ENCODE assay signal across 1 cellular context in the genomic region with DNA sequence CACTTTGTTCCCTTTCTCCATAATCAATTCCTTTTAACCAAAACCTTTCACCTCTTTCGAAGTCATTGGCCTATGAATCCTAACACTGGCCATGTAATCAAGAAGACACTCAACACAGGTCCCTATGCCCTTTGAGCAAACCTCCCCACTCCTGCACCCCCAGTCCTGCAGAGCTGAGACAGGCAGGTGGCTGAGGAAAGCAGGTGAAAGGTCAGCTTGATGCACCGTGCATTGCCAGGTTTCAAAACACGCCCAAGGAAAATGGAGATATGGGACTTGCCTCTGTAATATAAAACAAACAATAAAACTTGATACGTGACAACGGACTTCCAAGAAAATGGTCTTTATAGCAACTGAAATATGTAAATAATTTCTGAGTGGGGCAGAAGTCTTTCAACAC.
TF ChIP-seq lines count a peak whose summit lies in the region.

No MANE protein-coding gene starts in this region.

TF ChIP-seq in SK-N-SH, 30 proteins besides CTCF, POLR2A, EP300 and RAD21 (continued from another document):
- TF ChIP-seq, protein P1, sequence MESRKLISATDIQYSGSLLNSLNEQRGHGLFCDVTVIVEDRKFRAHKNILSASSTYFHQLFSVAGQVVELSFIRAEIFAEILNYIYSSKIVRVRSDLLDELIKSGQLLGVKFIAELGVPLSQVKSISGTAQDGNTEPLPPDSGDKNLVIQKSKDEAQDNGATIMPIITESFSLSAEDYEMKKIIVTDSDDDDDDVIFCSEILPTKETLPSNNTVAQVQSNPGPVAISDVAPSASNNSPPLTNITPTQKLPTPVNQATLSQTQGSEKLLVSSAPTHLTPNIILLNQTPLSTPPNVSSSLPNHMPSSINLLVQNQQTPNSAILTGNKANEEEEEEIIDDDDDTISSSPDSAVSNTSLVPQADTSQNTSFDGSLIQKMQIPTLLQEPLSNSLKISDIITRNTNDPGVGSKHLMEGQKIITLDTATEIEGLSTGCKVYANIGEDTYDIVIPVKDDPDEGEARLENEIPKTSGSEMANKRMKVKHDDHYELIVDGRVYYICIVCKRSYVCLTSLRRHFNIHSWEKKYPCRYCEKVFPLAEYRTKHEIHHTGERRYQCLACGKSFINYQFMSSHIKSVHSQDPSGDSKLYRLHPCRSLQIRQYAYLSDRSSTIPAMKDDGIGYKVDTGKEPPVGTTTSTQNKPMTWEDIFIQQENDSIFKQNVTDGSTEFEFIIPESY (IDR thresholded peaks at IDR 0.05; ENCODE audit: borderline replicate concordance, low read depth) = no peak
- TF ChIP-seq EZH2phosphoT487 (IDR thresholded peaks at IDR 0.05; ENCODE audit: borderline replicate concordance, low read depth) (no peak), SIN3A (IDR thresholded peaks at IDR 0.05; ENCODE audit: borderline replicate concordance, low read depth, low read length) (no peak), TEAD4 (IDR thresholded peaks at IDR 0.05; ENCODE audit: borderline replicate concordance, insufficient read depth) (no peak), FOXJ3 (CRISPR knock-in tag; IDR thresholded peaks at IDR 0.05) (no peak), POLR2AphosphoS5 (IDR thresholded peaks at IDR 0.05; ENCODE audit: low read depth, low read length) (no peak), JUND (IDR thresholded peaks at IDR 0.05) (no peak), GATA2 (CRISPR knock-in tag; IDR thresholded peaks at IDR 0.05) (no peak), GABPA (IDR thresholded peaks at IDR 0.05; ENCODE audit: low read depth) (no peak)
- TF ChIP-seq, protein P2, sequence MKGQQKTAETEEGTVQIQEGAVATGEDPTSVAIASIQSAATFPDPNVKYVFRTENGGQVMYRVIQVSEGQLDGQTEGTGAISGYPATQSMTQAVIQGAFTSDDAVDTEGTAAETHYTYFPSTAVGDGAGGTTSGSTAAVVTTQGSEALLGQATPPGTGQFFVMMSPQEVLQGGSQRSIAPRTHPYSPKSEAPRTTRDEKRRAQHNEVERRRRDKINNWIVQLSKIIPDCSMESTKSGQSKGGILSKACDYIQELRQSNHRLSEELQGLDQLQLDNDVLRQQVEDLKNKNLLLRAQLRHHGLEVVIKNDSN (IDR thresholded peaks at IDR 0.05; ENCODE audit: borderline replicate concordance, low read depth) = no peak
